ENCODE assay signal across 23 cellular contexts in the genomic region with DNA sequence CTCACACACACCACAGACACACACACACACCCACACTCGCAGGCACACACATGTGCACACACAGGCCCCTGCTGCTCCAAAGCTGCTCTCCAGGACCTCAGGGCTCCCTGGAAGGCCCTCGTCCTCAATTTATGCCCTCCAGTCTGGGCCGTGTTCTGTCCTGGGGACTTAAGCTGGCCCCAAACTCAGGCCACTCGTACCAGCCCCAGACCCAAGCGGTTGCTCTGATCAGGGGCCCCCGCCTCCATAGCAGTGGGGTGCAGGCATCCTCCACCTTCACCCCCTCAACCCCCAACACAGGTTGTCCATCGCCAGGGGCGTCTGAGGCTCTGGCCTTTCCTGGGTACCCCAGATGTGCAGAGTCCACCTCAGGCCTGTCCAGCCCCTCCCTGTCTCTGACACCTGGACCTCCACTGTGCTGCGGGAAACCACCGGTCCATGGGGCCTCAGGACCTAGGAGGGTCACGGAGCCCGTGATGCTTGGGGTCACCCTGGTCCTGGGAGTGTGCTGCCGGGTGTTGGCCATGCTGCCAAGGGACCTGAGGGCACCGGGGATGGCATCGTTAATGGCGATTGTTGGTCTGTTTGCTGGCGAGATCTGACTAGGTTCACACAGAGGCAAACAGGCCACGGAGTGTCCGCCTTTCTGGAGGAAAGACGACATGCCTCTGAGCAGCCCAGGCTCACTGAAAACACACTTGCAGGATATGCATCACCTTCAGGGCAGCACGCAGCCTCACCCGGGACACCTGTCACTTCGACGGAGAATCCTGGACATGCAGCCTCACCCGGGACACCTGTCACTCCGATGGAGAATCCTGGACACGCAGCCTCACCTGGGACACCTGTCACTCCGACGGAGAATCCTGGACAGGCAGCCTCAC.
DNase-seq lines count a peak whose midpoint lies in the region; ATAC-seq and TF ChIP-seq lines count a peak whose summit lies in the region.
"Had no signal": no experiment of that assay in that cellular context is flagged by ENCODE, and none has a peak within 500 bp of the region (broad histone marks: within the 10 kb centered on the region; RNA-seq: fewer than 3 reads in every experiment).

No MANE protein-coding gene starts in this region.

- no peak overlapping the region for H2BK120ac ChIP-seq in neuronal stem cell (ENCODE audit: low read depth, low read length)

- H3K9me3 ChIP-seq in endodermal cell (ENCODE audit: control insufficient read depth, low read length) (peaks cover 22% of the 10 kb centered on the region), neuronal stem cell (replicated peaks in 1 of 2; ENCODE audit: control insufficient read depth in 2 of 2, insufficient read depth in 1 of 2, low read depth in 1 of 2, low read length in 2 of 2) (peaks cover 0 to 28% of the 10 kb centered on the region in 2 donors), upper lobe of right lung (no peaks in the 10 kb centered on the region), aorta (ENCODE audit: control insufficient read depth, low read length) (no peaks in the 10 kb centered on the region)

- H2AFZ ChIP-seq in neuronal stem cell (ENCODE audit: low read length): no peak overlapping the region

- peaks cover 6% of the 10 kb centered on the region for H3K27me3 Mint-ChIP-seq in activated CD8-positive, alpha-beta memory T cell treated with anti-CD3 and anti-CD28 coated beads, Interleukin-2, amount 10 ng/mL, durations not matched to agents 7 days and 5 days
- peaks cover 23% of the 10 kb centered on the region for H3K27me3 Mint-ChIP-seq in endodermal cell (ENCODE audit: insufficient read depth)
- H3K27me3 Mint-ChIP-seq: CD4-positive, CD25-positive, alpha-beta regulatory T cell had no signal

- no peak overlapping the region for H3K27ac Mint-ChIP-seq in activated CD8-positive, alpha-beta memory T cell treated with anti-CD3 and anti-CD28 coated beads, Interleukin-2, amount 10 ng/mL, durations not matched to agents 7 days and 5 days
- no peak overlapping the region for H3K27ac Mint-ChIP-seq in endodermal cell
- H3K27ac Mint-ChIP-seq: B cell; CD4-positive, CD25-positive, alpha-beta regulatory T cell had no signal

- no peak for TF ChIP-seq CTCF in endodermal cell (conservative IDR thresholded peaks at IDR 0.05)
- no peak for TF ChIP-seq CTCF in upper lobe of right lung (IDR thresholded peaks at IDR 0.05)

- no peak overlapping the region for H3K4me2 ChIP-seq in neuronal stem cell (ENCODE audit: insufficient read depth, low read length, poor library complexity, severe bottlenecking)
- H3K4me2 ChIP-seq: KMS-11 had no signal

- WGBS in endodermal cell (ENCODE audit: insufficient coverage in 1 of 2, insufficient read length in 1 of 2), 2 experiments: 93% methylated on average over 29 of the region's 29 CpGs
- WGBS in neuronal stem cell (ENCODE audit: extremely low coverage in 2 of 2, insufficient read length in 2 of 2, insufficient replicate concordance in 1 of 2), 2 donors: no CpG with 5 or more reads among the region's 29 CpGs
- WGBS in aorta, 2 donors: 91 to 93% methylated on average over 29 of the region's 29 CpGs

- H3K27me3 ChIP-seq in endodermal cell (ENCODE audit: control insufficient read depth, insufficient read depth, low read length, poor library complexity, severe bottlenecking) (peaks cover 16% of the 10 kb centered on the region), neuronal stem cell (ENCODE audit: control insufficient read depth in 3 of 3, insufficient read depth in 3 of 3, low read depth in 1 of 3, low read length in 3 of 3) (peaks cover 0 to 8% (median 0%) of the 10 kb centered on the region in 3 experiments), upper lobe of right lung (no peaks in the 10 kb centered on the region), aorta (ENCODE audit: control insufficient read depth in 1 of 2, insufficient read depth in 2 of 2, low read length in 1 of 2) (no peaks in the 10 kb centered on the region)

- ATAC-seq in activated CD8-positive, alpha-beta memory T cell treated with anti-CD3 and anti-CD28 coated beads, Interleukin-2, amount 10 ng/mL, durations not matched to agents 7 days and 5 days: no peak
- ATAC-seq in upper lobe of right lung: no peak
- ATAC-seq in HG02642 (IDR thresholded peaks at IDR 0.05; ENCODE audit: poor library complexity, unreplicated experiment): no peak
- ATAC-seq in aorta (ENCODE audit: low FRiP score): no peak

- peak; percentile 43 for DNase-seq in activated CD8-positive, alpha-beta memory T cell treated with anti-CD3 and anti-CD28 coated beads for 24 hours
- no peak for DNase-seq in activated CD8-positive, alpha-beta memory T cell treated with anti-CD3 and anti-CD28 coated beads, Interleukin-2, amount 10 ng/mL, durations not matched to agents 7 days and 5 days
- DNase-seq in endodermal cell (peak; percentile 30), neuronal stem cell (ENCODE audit: low spot score) (no peak), upper lobe of right lung (peak; percentile 59), aorta (no peak), kidney glomerular epithelial cell (lab: John Stamatoyannopoulos, UW) (no peak)
- DNase-seq: CD4-positive, CD25-positive, alpha-beta regulatory T cell; COR-L47; DMS 273 treated with DMSO at 0.1 percent for 48 hours; DND-41; MV-4-11; NCI-H1417; NCI-H187; NCI-H2107; NCI-H2227 treated with DMSO at 0.1 percent for 48 hours; NCI-H510A treated with DMSO at 0.1 percent for 48 hours; NCI-H774; OCI-M1 had no signal

- H3K79me1 ChIP-seq in neuronal stem cell (ENCODE audit: low read depth, low read length): peaks cover 11% of the 10 kb centered on the region

- H2BK15ac ChIP-seq in neuronal stem cell (ENCODE audit: low read length): no peak overlapping the region

- H2BK12ac ChIP-seq in neuronal stem cell (ENCODE audit: low read length): peak overlapping the region; percentile 25

- H3K4me3 ChIP-seq in endodermal cell (ENCODE audit: low read length) (no peak overlapping the region), neuronal stem cell (ENCODE audit: low read length in 2 of 2) (peak overlapping the region in 1 of 2 donors; percentile 21), upper lobe of right lung (no peak overlapping the region), aorta (ENCODE audit: low read length in 2 of 2) (no peak overlapping the region)

- intact Hi-C loops in upper lobe of right lung (cut with DNase I): no loop called here
- intact Hi-C loops in aorta (cut with DNase I): no loop called here

- no peaks in the 10 kb centered on the region for H3K4me1 Mint-ChIP-seq in activated CD8-positive, alpha-beta memory T cell treated with anti-CD3 and anti-CD28 coated beads, Interleukin-2, amount 10 ng/mL, durations not matched to agents 7 days and 5 days
- no peaks in the 10 kb centered on the region for H3K4me1 Mint-ChIP-seq in endodermal cell
- H3K4me1 Mint-ChIP-seq: B cell; CD4-positive, CD25-positive, alpha-beta regulatory T cell had no signal

- H3K9ac ChIP-seq in endodermal cell (ENCODE audit: extremely low read depth, low read length, poor library complexity, severe bottlenecking) (no peak overlapping the region), neuronal stem cell (ENCODE audit: low read depth, low read length, poor library complexity) (no peak overlapping the region)
- H3K9ac ChIP-seq: KMS-11 had no signal

- no peak overlapping the region for H3K14ac ChIP-seq in neuronal stem cell (ENCODE audit: low read length)

- no peak overlapping the region for H3K23ac ChIP-seq in neuronal stem cell (ENCODE audit: low read depth, low read length, poor library complexity)

- no peaks in the 10 kb centered on the region for H3K36me3 ChIP-seq in endodermal cell (ENCODE audit: control insufficient read depth, insufficient read depth, low read length)
- H3K36me3 ChIP-seq in neuronal stem cell (replicated peaks in 1 of 2; ENCODE audit: control insufficient read depth in 2 of 2, insufficient read depth in 2 of 2, low read length in 2 of 2): peaks cover 0 to 7% of the 10 kb centered on the region in 2 donors
- no peaks in the 10 kb centered on the region for H3K36me3 ChIP-seq in upper lobe of right lung
- H3K36me3 ChIP-seq in aorta (ENCODE audit: control insufficient read depth in 1 of 2, insufficient read depth in 2 of 2, low read length in 1 of 2): no peaks in the 10 kb centered on the region

- no peaks in the 10 kb centered on the region for H3K36me3 Mint-ChIP-seq in activated CD8-positive, alpha-beta memory T cell treated with anti-CD3 and anti-CD28 coated beads, Interleukin-2, amount 10 ng/mL, durations not matched to agents 7 days and 5 days
- no peaks in the 10 kb centered on the region for H3K36me3 Mint-ChIP-seq in endodermal cell (ENCODE audit: low read depth)
- H3K36me3 Mint-ChIP-seq: CD4-positive, CD25-positive, alpha-beta regulatory T cell had no signal

- H2AK5ac ChIP-seq in neuronal stem cell (ENCODE audit: low read depth, low read length): no peak overlapping the region

- H4K91ac ChIP-seq in neuronal stem cell (ENCODE audit: low read depth, low read length, poor library complexity): no peak overlapping the region

- H3K4me1 ChIP-seq in endodermal cell (ENCODE audit: control insufficient read depth, insufficient read depth, low read length) (no peaks in the 10 kb centered on the region), neuronal stem cell (ENCODE audit: control insufficient read depth in 2 of 2, insufficient read depth in 1 of 2, low read depth in 1 of 2, low read length in 2 of 2) (peaks cover 0 to 4% of the 10 kb centered on the region in 2 donors), upper lobe of right lung (no peaks in the 10 kb centered on the region), aorta (ENCODE audit: control insufficient read depth in 1 of 2, insufficient read depth in 2 of 2, low read length in 2 of 2) (no peaks in the 10 kb centered on the region)

- no peak overlapping the region for H4K8ac ChIP-seq in neuronal stem cell (ENCODE audit: low read depth, low read length)

- CTCF ChIA-PET in activated CD8-positive, alpha-beta memory T cell treated with anti-CD3 and anti-CD28 coated beads, Interleukin-2, amount 10 ng/mL, durations not matched to agents 7 days and 5 days (lab: Charles Lee): no interaction called here

- H3K4me3 Mint-ChIP-seq in activated CD8-positive, alpha-beta memory T cell treated with anti-CD3 and anti-CD28 coated beads, Interleukin-2, amount 10 ng/mL, durations not matched to agents 7 days and 5 days: no peak overlapping the region
- no peak overlapping the region for H3K4me3 Mint-ChIP-seq in endodermal cell
- H3K4me3 Mint-ChIP-seq: B cell; CD4-positive, CD25-positive, alpha-beta regulatory T cell had no signal

- H3K4ac ChIP-seq in neuronal stem cell (ENCODE audit: low read length): no peak overlapping the region

- H2BK5ac ChIP-seq in neuronal stem cell (ENCODE audit: low read length): no peak overlapping the region

- H3K18ac ChIP-seq in neuronal stem cell (ENCODE audit: low read length): peak overlapping the region; percentile 35

- H3K9me3 Mint-ChIP-seq in activated CD8-positive, alpha-beta memory T cell treated with anti-CD3 and anti-CD28 coated beads, Interleukin-2, amount 10 ng/mL, durations not matched to agents 7 days and 5 days (ENCODE audit: low read depth): no peaks in the 10 kb centered on the region
- peaks cover 6% of the 10 kb centered on the region for H3K9me3 Mint-ChIP-seq in endodermal cell
- H3K9me3 Mint-ChIP-seq: CD4-positive, CD25-positive, alpha-beta regulatory T cell had no signal

- H3K27ac ChIP-seq in endodermal cell (ENCODE audit: low read depth, low read length) (no peak overlapping the region), neuronal stem cell (replicated peaks; ENCODE audit: low read length) (no peak overlapping the region), upper lobe of right lung (no peak overlapping the region), aorta (ENCODE audit: low read depth in 1 of 2, low read length in 2 of 2) (no peak overlapping the region)
- H3K27ac ChIP-seq: HL-60, KMS-11 had no signal

Comparison
In these comparisons a context has a peak if more than half of its experiments do, and no peak if none do; other contexts are left out.
1. DNase-seq: peak in activated CD8-positive, alpha-beta memory T cell treated with anti-CD3 and anti-CD28 coated beads for 24 hours (single experiment), endodermal cell (single experiment) and upper lobe of right lung (single experiment); none in activated CD8-positive, alpha-beta memory T cell treated with anti-CD3 and anti-CD28 coated beads, Interleukin-2, amount 10 ng/mL, durations not matched to agents 7 days and 5 days (single experiment), neuronal stem cell (single experiment), aorta (0 of 2) and kidney glomerular epithelial cell (single experiment).